Comparison of ENCODE assay signal across 20 cellular contexts in the genomic region with DNA sequence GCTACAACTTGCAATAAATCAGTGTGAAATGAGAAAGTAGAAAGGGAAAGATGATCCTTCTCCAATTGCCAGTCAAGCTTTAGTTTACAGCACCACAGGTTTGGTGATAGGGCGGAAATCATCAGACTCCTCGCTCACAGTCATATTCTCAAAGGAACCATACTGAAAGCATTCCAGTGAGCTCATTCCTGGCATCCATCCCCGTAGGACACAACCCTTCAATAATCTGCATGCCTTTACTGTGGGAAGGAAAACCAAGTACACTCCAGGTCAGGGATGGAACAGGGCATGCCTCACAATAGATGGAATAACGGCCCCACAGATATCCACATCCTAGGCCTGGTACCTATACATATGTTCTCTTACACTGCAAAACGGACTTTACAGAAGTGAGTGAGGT.
DNase-seq lines count a peak whose midpoint lies in the region; ATAC-seq and TF ChIP-seq lines count a peak whose summit lies in the region.
"Had no signal": no experiment of that assay in that cellular context is flagged by ENCODE, and none has a peak within 500 bp of the region (broad histone marks: within the 10 kb centered on the region; RNA-seq: fewer than 3 reads in every experiment).

No MANE protein-coding gene starts in this region.

- H4K20me1 ChIP-seq in smooth muscle cell (ENCODE audit: low read depth) = no peaks in the 10 kb centered on the region
- H4K20me1 ChIP-seq: BLaER1 had no signal

- no peak for TF ChIP-seq POLR2A in stomach (IDR thresholded peaks at IDR 0.05)

- peak; percentile 32 to 50 for ATAC-seq in right cardiac atrium
- ATAC-seq: activated CD8-positive, alpha-beta memory T cell treated with anti-CD3 and anti-CD28 coated beads, Interleukin-2, amount 10 ng/mL, durations not matched to agents 7 days and 5 days; activated naive CD8-positive, alpha-beta T cell treated with anti-CD3 and anti-CD28 coated beads, Interleukin-2, amount 50 U/mL, for 24 hours had no signal

- H3K4me1 ChIP-seq in right cardiac atrium (ENCODE audit: control insufficient read depth, insufficient read depth, low read length) (peaks cover 4% of the 10 kb centered on the region), smooth muscle cell (ENCODE audit: low read depth) (peaks cover 4% of the 10 kb centered on the region), stomach (no peaks in the 10 kb centered on the region)
- H3K4me1 ChIP-seq: BLaER1, right lobe of liver had no signal

- H3K27me3 ChIP-seq in right cardiac atrium (ENCODE audit: control insufficient read depth, insufficient read depth) = no peaks in the 10 kb centered on the region
- no peaks in the 10 kb centered on the region for H3K27me3 ChIP-seq in smooth muscle cell (ENCODE audit: low read depth)
- H3K27me3 ChIP-seq in stomach = no peaks in the 10 kb centered on the region
- H3K27me3 ChIP-seq: BLaER1, right lobe of liver had no signal

- 30% methylated on average over 5 of the region's 5 CpGs for WGBS in right cardiac atrium
- 62% methylated on average over 5 of the region's 5 CpGs for WGBS in smooth muscle cell (ENCODE audit: low lambda C conversion rate)
- WGBS in stomach, 5 donors = 40 to 83% (median 62%) methylated on average over 5 of the region's 5 CpGs

- H2AFZ ChIP-seq in smooth muscle cell (ENCODE audit: low read depth) = no peak overlapping the region
- H2AFZ ChIP-seq: PC-9 had no signal

- no peaks in the 10 kb centered on the region for H3K79me2 ChIP-seq in smooth muscle cell (ENCODE audit: low read depth)

- H3K9ac ChIP-seq in smooth muscle cell (ENCODE audit: low read depth) = no peak overlapping the region
- H3K9ac ChIP-seq: BLaER1 had no signal

- no peak overlapping the region for H3K4me3 ChIP-seq in astrocyte of the spinal cord (ENCODE audit: low read depth, low read length)
- H3K4me3 ChIP-seq in right cardiac atrium (ENCODE audit: low read length) = no peak overlapping the region
- H3K4me3 ChIP-seq in smooth muscle cell = no peak overlapping the region
- H3K4me3 ChIP-seq in stomach = no peak overlapping the region
- H3K4me3 ChIP-seq: BLaER1, PC-9, right lobe of liver had no signal

- intact Hi-C loops in right cardiac atrium (cut with DNase I) = no loop called here
- intact Hi-C loops in stomach (cut with DNase I; ENCODE audit: low total_unique reads) = no loop called here

- TF ChIP-seq CTCF in astrocyte of the spinal cord (IDR thresholded peaks at IDR 0.05; ENCODE audit: low read depth, low read length) (no peak), smooth muscle cell (IDR thresholded peaks at IDR 0.05; ENCODE audit: borderline replicate concordance, insufficient read depth, poor library complexity, severe bottlenecking) (no peak), stomach (IDR thresholded peaks at IDR 0.05) (no peak)

- H3F3A ChIP-seq in smooth muscle cell (ENCODE audit: low read depth) = no peaks in the 10 kb centered on the region

- H3K27ac ChIP-seq in right cardiac atrium (ENCODE audit: low read length) = no peak overlapping the region
- peak overlapping the region; percentile 36 for H3K27ac ChIP-seq in smooth muscle cell (ENCODE audit: low read depth)
- no peak overlapping the region for H3K27ac ChIP-seq in stomach
- H3K27ac ChIP-seq: BLaER1, PC-9, right lobe of liver had no signal

- in situ Hi-C loops in astrocyte of the spinal cord (cut with HindIII; ENCODE audit: low sequenced_read_pairs) = no loop called here

- no peak for TF ChIP-seq EP300 in stomach (IDR thresholded peaks at IDR 0.05)

- no peaks in the 10 kb centered on the region for H3K36me3 ChIP-seq in smooth muscle cell (ENCODE audit: low read depth)
- no peaks in the 10 kb centered on the region for H3K36me3 ChIP-seq in stomach
- H3K36me3 ChIP-seq: BLaER1, right lobe of liver had no signal

- DNase-seq in GM04504 (ENCODE audit: low read depth) (peak; percentile 10), astrocyte of the spinal cord (ENCODE audit: low read depth, low spot score) (peak; percentile 14), right cardiac atrium (no peak), smooth muscle cell (lab: John Stamatoyannopoulos, UW; ENCODE audit: unreplicated experiment) (no peak), NCI-H2029 (lab: John Stamatoyannopoulos, UW) (no peak), stomach (no peak), NCI-H2081 treated with DMSO at 0.1 percent for 48 hours (lab: John Stamatoyannopoulos, UW) (no peak)
- DNase-seq: activated CD8-positive, alpha-beta memory T cell treated with anti-CD3 and anti-CD28 coated beads, Interleukin-2, amount 10 ng/mL, durations not matched to agents 7 days and 5 days; activated naive CD8-positive, alpha-beta T cell treated with anti-CD3 and anti-CD28 coated beads, Interleukin-2, amount 50 U/mL, for 24 hours; cerebellar nuclear complex; foreskin melanocyte; GDM1; kidney glomerular epithelial cell; NCI-H1417; NCI-H82; PC-9; right lobe of liver; stimulated activated CD4-positive, alpha-beta T cell treated with anti-CD3 and anti-CD28 coated beads, Interleukin-2, amount 100 ng/mL, for 48 hours; T-helper 9 cell had no signal

- no peaks in the 10 kb centered on the region for H3K9me3 ChIP-seq in right cardiac atrium (ENCODE audit: control insufficient read depth, low read length)
- H3K9me3 ChIP-seq in smooth muscle cell (replicated peaks; ENCODE audit: low read depth) = no peaks in the 10 kb centered on the region
- H3K9me3 ChIP-seq in stomach = no peaks in the 10 kb centered on the region
- H3K9me3 ChIP-seq: BLaER1, right lobe of liver had no signal

- H3K4me2 ChIP-seq in smooth muscle cell = no peak overlapping the region
- H3K4me2 ChIP-seq: BLaER1, PC-9 had no signal

Comparison
In these comparisons a context has a peak if more than half of its experiments do, and no peak if none do; other contexts are left out.
1. DNase-seq: peak in GM04504 (single experiment) and astrocyte of the spinal cord (single experiment); none in right cardiac atrium (0 of 3), smooth muscle cell (single experiment), NCI-H2029 (single experiment), stomach (single experiment) and NCI-H2081 treated with DMSO at 0.1 percent for 48 hours (single experiment).